In the genomic region with DNA sequence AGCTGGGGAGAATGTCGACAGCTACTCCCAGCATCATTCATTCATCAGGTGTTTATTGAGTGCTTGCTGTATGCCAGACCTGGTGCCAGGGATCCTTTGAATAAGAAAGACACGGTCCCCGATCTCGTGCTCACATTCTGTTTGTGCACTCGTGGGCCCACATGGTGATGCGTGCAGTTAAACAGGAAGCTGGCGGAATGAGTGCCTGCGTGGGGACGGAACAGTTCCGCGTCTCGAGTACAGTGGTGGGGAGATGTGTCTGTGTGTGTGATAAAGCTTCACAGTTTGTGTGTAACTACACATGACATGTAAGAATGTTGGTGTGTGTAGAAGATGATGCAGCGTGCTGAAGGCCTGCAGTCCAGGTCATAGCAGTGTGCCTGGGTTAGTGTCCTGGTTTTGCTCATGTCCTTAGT, we compare ENCODE assay signal across 8 cellular contexts. TPM values are rescaled to one million over a fixed set of nuclear protein-coding genes. Genes with fewer than 3 reads are reported as not detected.
DNase-seq lines count a peak whose midpoint lies in the region; ATAC-seq and TF ChIP-seq lines count a peak whose summit lies in the region.

No MANE protein-coding gene starts in this region.

- H3K27me3 Mint-ChIP-seq in CD4-positive, alpha-beta memory T cell: peaks cover 0 to 3% of the 10 kb centered on the region in 2 donors
- no peaks in the 10 kb centered on the region for H3K27me3 Mint-ChIP-seq in activated CD4-positive, alpha-beta T cell treated with anti-CD3 and anti-CD28 coated beads, Interleukin-2, amount 10 ng/mL, durations not matched to agents 24 days and 14 days
- peaks cover 6% of the 10 kb centered on the region for H3K27me3 Mint-ChIP-seq in glutamatergic neuron (ENCODE audit: unreplicated experiment)
- H3K27me3 Mint-ChIP-seq in stimulated activated memory B cell treated with anti-CD40 and anti-IgM and Interleukin-4, amounts not matched to agents 10 μg/mL and 1 μg/mL and 100 μg/mL, for 72 hours: no peaks in the 10 kb centered on the region

- no peaks in the 10 kb centered on the region for H3K27me3 ChIP-seq in CD4-positive, alpha-beta memory T cell (ENCODE audit: insufficient read depth, low read length)

- H3K27ac ChIP-seq in CD4-positive, alpha-beta memory T cell (ENCODE audit: low read depth, low read length): peak overlapping the region; percentile 90

- POLR2A ChIA-PET in CD4-positive, alpha-beta memory T cell (lab: Charles Lee; ENCODE audit: partially characterized antibody): interaction anchor here (0.5 to 9.7 kb wide), 27 partner anchors 9 to 1856 kb away, joined by 3 to 150 read pairs (median 5); a partner anchor contains a TSS

- peaks cover 70 to 87% of the 10 kb centered on the region in 2 donors for H3K36me3 Mint-ChIP-seq in CD4-positive, alpha-beta memory T cell
- H3K36me3 Mint-ChIP-seq in activated CD4-positive, alpha-beta T cell treated with anti-CD3 and anti-CD28 coated beads, Interleukin-2, amount 10 ng/mL, durations not matched to agents 24 days and 14 days (ENCODE audit: low read depth): peaks cover 83% of the 10 kb centered on the region
- H3K36me3 Mint-ChIP-seq in glutamatergic neuron (ENCODE audit: unreplicated experiment): no peaks in the 10 kb centered on the region
- peaks cover 86% of the 10 kb centered on the region for H3K36me3 Mint-ChIP-seq in stimulated activated memory B cell treated with anti-CD40 and anti-IgM and Interleukin-4, amounts not matched to agents 10 μg/mL and 1 μg/mL and 100 μg/mL, for 72 hours

- peak overlapping the region; percentile 80 to 91 (median 82) for H3K4me3 Mint-ChIP-seq in CD4-positive, alpha-beta memory T cell
- H3K4me3 Mint-ChIP-seq in activated CD4-positive, alpha-beta T cell treated with anti-CD3 and anti-CD28 coated beads, Interleukin-2, amount 10 ng/mL, durations not matched to agents 24 days and 14 days: peak overlapping the region; percentile 86
- H3K4me3 Mint-ChIP-seq in glutamatergic neuron (ENCODE audit: unreplicated experiment): no peak overlapping the region
- peak overlapping the region; percentile 81 for H3K4me3 Mint-ChIP-seq in stimulated activated memory B cell treated with anti-CD40 and anti-IgM and Interleukin-4, amounts not matched to agents 10 μg/mL and 1 μg/mL and 100 μg/mL, for 72 hours

- peak; percentile 3 for ATAC-seq in HG02642 (IDR thresholded peaks at IDR 0.05; ENCODE audit: poor library complexity, unreplicated experiment)
- ATAC-seq in stimulated activated memory B cell treated with anti-CD40 and anti-IgM and Interleukin-4, amounts not matched to agents 10 μg/mL and 1 μg/mL and 100 μg/mL, for 72 hours: peak; percentile 22

- peak; percentile 75 to 89 (median 78) for DNase-seq in CD4-positive, alpha-beta memory T cell
- peak; percentile 84 for DNase-seq in activated CD4-positive, alpha-beta T cell treated with anti-CD3 and anti-CD28 coated beads, Interleukin-2, amount 10 ng/mL, durations not matched to agents 24 days and 14 days
- no peak for DNase-seq in glutamatergic neuron
- no peak for DNase-seq in COLO829 (ENCODE audit: low spot score)
- DNase-seq in GM19238 (ENCODE audit: insufficient read length, low spot score): no peak
- no peak for DNase-seq in NAMALWA (ENCODE audit: low spot score)

- TF ChIP-seq CTCF in glutamatergic neuron (IDR thresholded peaks at IDR 0.05; ENCODE audit: partially characterized antibody, unreplicated experiment): no peak

- H3K4me1 Mint-ChIP-seq in CD4-positive, alpha-beta memory T cell: peaks cover 55 to 96% (median 76%) of the 10 kb centered on the region in 4 donors
- H3K4me1 Mint-ChIP-seq in activated CD4-positive, alpha-beta T cell treated with anti-CD3 and anti-CD28 coated beads, Interleukin-2, amount 10 ng/mL, durations not matched to agents 24 days and 14 days: peaks cover 73% of the 10 kb centered on the region
- H3K4me1 Mint-ChIP-seq in glutamatergic neuron (ENCODE audit: low read depth, unreplicated experiment): peaks cover 11% of the 10 kb centered on the region
- H3K4me1 Mint-ChIP-seq in stimulated activated memory B cell treated with anti-CD40 and anti-IgM and Interleukin-4, amounts not matched to agents 10 μg/mL and 1 μg/mL and 100 μg/mL, for 72 hours: peaks cover 90% of the 10 kb centered on the region

- peak overlapping the region; percentile 97 to 100 (median 99) for H3K27ac Mint-ChIP-seq in CD4-positive, alpha-beta memory T cell
- H3K27ac Mint-ChIP-seq in activated CD4-positive, alpha-beta T cell treated with anti-CD3 and anti-CD28 coated beads, Interleukin-2, amount 10 ng/mL, durations not matched to agents 24 days and 14 days: peak overlapping the region; percentile 95
- peak overlapping the region; percentile 49 for H3K27ac Mint-ChIP-seq in glutamatergic neuron (ENCODE audit: unreplicated experiment)
- H3K27ac Mint-ChIP-seq in stimulated activated memory B cell treated with anti-CD40 and anti-IgM and Interleukin-4, amounts not matched to agents 10 μg/mL and 1 μg/mL and 100 μg/mL, for 72 hours: peak overlapping the region; percentile 88

- peaks cover 0 to 14% (median 0%) of the 10 kb centered on the region in 8 donors for H3K9me3 Mint-ChIP-seq in CD4-positive, alpha-beta memory T cell
- H3K9me3 Mint-ChIP-seq in activated CD4-positive, alpha-beta T cell treated with anti-CD3 and anti-CD28 coated beads, Interleukin-2, amount 10 ng/mL, durations not matched to agents 24 days and 14 days: no peaks in the 10 kb centered on the region
- peaks cover 4% of the 10 kb centered on the region for H3K9me3 Mint-ChIP-seq in glutamatergic neuron (ENCODE audit: unreplicated experiment)
- H3K9me3 Mint-ChIP-seq in stimulated activated memory B cell treated with anti-CD40 and anti-IgM and Interleukin-4, amounts not matched to agents 10 μg/mL and 1 μg/mL and 100 μg/mL, for 72 hours: no peaks in the 10 kb centered on the region

- intact Hi-C loops in CD4-positive, alpha-beta memory T cell (cut with micrococcal nuclease): loop anchor here (1.0 to 10.0 kb wide), 7 partner anchors 8 to 1637 kb away; a partner anchor contains a TSS
- intact Hi-C loops in activated CD4-positive, alpha-beta T cell treated with anti-CD3 and anti-CD28 coated beads, Interleukin-2, amount 10 ng/mL, durations not matched to agents 24 days and 14 days (cut with micrococcal nuclease): loop anchor here (1.0 to 10.0 kb wide), 6 partner anchors 8 to 1647 kb away; a partner anchor contains a TSS

- peak overlapping the region; percentile 2 to 17 for H3K4me3 ChIP-seq in CD4-positive, alpha-beta memory T cell (ENCODE audit: low read length in 2 of 2)

- peaks cover 72% of the 10 kb centered on the region for H3K36me3 ChIP-seq in CD4-positive, alpha-beta memory T cell (ENCODE audit: insufficient read depth, low read length)

- peaks cover 95% of the 10 kb centered on the region for H3K4me1 ChIP-seq in CD4-positive, alpha-beta memory T cell (ENCODE audit: insufficient read depth, low read length)

- CTCF ChIA-PET in CD4-positive, alpha-beta memory T cell (lab: Charles Lee; ENCODE audit: partially characterized antibody): interaction anchor here (1.0 to 5.6 kb wide), 9 partner anchors 8 to 230 kb away, joined by 3 to 44 read pairs (median 12); no protein-coding TSS in a partner anchor

- no peaks in the 10 kb centered on the region for H3K9me3 ChIP-seq in CD4-positive, alpha-beta memory T cell (ENCODE audit: control insufficient read depth in 1 of 2, low read length in 2 of 2)

RNA-seq across cellular contexts. Expression of a gene that starts 6.5 kb away (rescaled TPM):
- total RNA-seq in CD4-positive, alpha-beta memory T cell: 10 to 100 TPM; 76.0 to 79.6 TPM
- polyA plus RNA-seq in CD4-positive, alpha-beta memory T cell: 10 to 100 TPM; 33.1 to 97.8 TPM
- total RNA-seq in activated CD4-positive, alpha-beta T cell treated with anti-CD3 and anti-CD28 coated beads, Interleukin-2, amount 10 ng/mL, durations not matched to agents 24 days and 14 days: 100 and 103 TPM in 2 replicates
- total RNA-seq in glutamatergic neuron (ENCODE audit: unreplicated experiment): 16.6 TPM

RNA-seq across cellular contexts. Expression of a gene that starts 46.6 kb away (rescaled TPM):
- 10 to 100 TPM; 30.9 to 33.8 TPM for total RNA-seq in CD4-positive, alpha-beta memory T cell
- 10 to 100 TPM; 31.7 to 43.9 TPM for polyA plus RNA-seq in CD4-positive, alpha-beta memory T cell
- 58.2 and 63.4 TPM in 2 replicates for total RNA-seq in activated CD4-positive, alpha-beta T cell treated with anti-CD3 and anti-CD28 coated beads, Interleukin-2, amount 10 ng/mL, durations not matched to agents 24 days and 14 days
- total RNA-seq in glutamatergic neuron (ENCODE audit: unreplicated experiment): 28.3 TPM

Comparison
In these comparisons a context has a peak if more than half of its experiments do, and no peak if none do; other contexts are left out.
1. DNase-seq: peak in CD4-positive, alpha-beta memory T cell (5 of 5) and activated CD4-positive, alpha-beta T cell treated with anti-CD3 and anti-CD28 coated beads, Interleukin-2, amount 10 ng/mL, durations not matched to agents 24 days and 14 days (single experiment); none in glutamatergic neuron (single experiment), COLO829 (single experiment), GM19238 (single experiment) and NAMALWA (single experiment).
2. H3K27ac Mint-ChIP-seq: peak in every context shown above with its lines; median percentile 99 in CD4-positive, alpha-beta memory T cell; 95 in activated CD4-positive, alpha-beta T cell treated with anti-CD3 and anti-CD28 coated beads, Interleukin-2, amount 10 ng/mL, durations not matched to agents 24 days and 14 days; 88 in stimulated activated memory B cell treated with anti-CD40 and anti-IgM and Interleukin-4, amounts not matched to agents 10 μg/mL and 1 μg/mL and 100 μg/mL, for 72 hours; 49 in glutamatergic neuron.